Comparison of ENCODE assay signal across 1 cellular context in genomic region chr7:83798489-83798888, GRCh38.
TF ChIP-seq lines count a peak whose summit lies in the region.

No MANE protein-coding gene starts in this region.

TF ChIP-seq in GM12878, 131 proteins besides CTCF, POLR2A, EP300 and RAD21 (continued from another document and continues in another):
- TF ChIP-seq MEF2A (IDR thresholded peaks at IDR 0.05; ENCODE audit: insufficient read depth, low read depth, low read length) (peak; percentile 67; the same call in 1 of the 2 replicates), CEBPZ (IDR thresholded peaks at IDR 0.05; ENCODE audit: low read depth, low read length) (no peak), BRCA1 (IDR thresholded peaks at IDR 0.05; ENCODE audit: low read depth, low read length) (no peak), ATF7 (IDR thresholded peaks at IDR 0.05; ENCODE audit: low read depth) (peak; percentile 41; the same call in 1 of the 2 replicates), ATF3 (IDR thresholded peaks at IDR 0.05; ENCODE audit: borderline replicate concordance, extremely low read depth, low read depth, low read length) (no peak), PAX5 (IDR thresholded peaks at IDR 0.05; ENCODE audit: borderline replicate concordance, low read depth, low read length) (peak; percentile 85; the same call in 1 of the 2 replicates), ZNF274 (IDR thresholded peaks at IDR 0.05; ENCODE audit: insufficient read depth, insufficient read length) (no peak), BACH1 (IDR thresholded peaks at IDR 0.05; ENCODE audit: borderline replicate concordance) (no peak; the same call in 1 of the 2 replicates), DPF2 (IDR thresholded peaks at IDR 0.05) (peak; percentile 88), NFYA (IDR thresholded peaks at IDR 0.05; ENCODE audit: borderline replicate concordance, low read depth, low read length) (no peak), ZNF687 (IDR thresholded peaks at IDR 0.05) (no peak), CREM (IDR thresholded peaks at IDR 0.05; ENCODE audit: low read depth) (peak; percentile 69; the same call in 1 of the 2 replicates), NR2C1 (IDR thresholded peaks at IDR 0.05) (no peak), ZNF622 (IDR thresholded peaks at IDR 0.05) (no peak), ZNF384 (IDR thresholded peaks at IDR 0.05; ENCODE audit: borderline replicate concordance, low read depth, low read length) (no peak), ZBTB11 (CRISPR knock-in tag; IDR thresholded peaks at IDR 0.05) (no peak), TARDBP (IDR thresholded peaks at IDR 0.05; ENCODE audit: borderline replicate concordance) (peak; percentile 44; the same call in 1 of the 2 replicates), GABPA (IDR thresholded peaks at IDR 0.05; ENCODE audit: low read depth) (no peak), KAT2A (conservative IDR thresholded peaks at IDR 0.05; ENCODE audit: control insufficient read depth, low read depth, low read length) (no peak), SP1 (IDR thresholded peaks at IDR 0.05; ENCODE audit: low read depth, low read length) (peak; percentile 29), HDAC2 (IDR thresholded peaks at IDR 0.05) (no peak), BCLAF1 (IDR thresholded peaks at IDR 0.05) (no peak), PAX8 (IDR thresholded peaks at IDR 0.05) (no peak), NFIC (IDR thresholded peaks at IDR 0.05; ENCODE audit: low read depth, low read length) (peak; percentile 98), RCOR1 (conservative IDR thresholded peaks at IDR 0.05; ENCODE audit: low read depth, low read length) (no peak), POU2F2 (IDR thresholded peaks at IDR 0.05; ENCODE audit: borderline replicate concordance, low read depth, low read length) (no peak), PML (IDR thresholded peaks at IDR 0.05; ENCODE audit: low read length) (peak; percentile 81), SREBF2 (IDR thresholded peaks at IDR 0.05; ENCODE audit: low read length) (no peak), SREBF1 (IDR thresholded peaks at IDR 0.05; ENCODE audit: low read length) (no peak), REST (IDR thresholded peaks at IDR 0.05; ENCODE audit: low read depth, low read length) (no peak), CBFB (IDR thresholded peaks at IDR 0.05; ENCODE audit: low read depth) (peak; percentile 91), PRDM15 (CRISPR knock-in tag; IDR thresholded peaks at IDR 0.05) (no peak), BHLHE40 (IDR thresholded peaks at IDR 0.05; ENCODE audit: borderline replicate concordance in 1 of 2, low read depth in 2 of 2, low read length in 1 of 2) (peak in 1 of 2 experiments; percentile 48; a peak in 1 of 4 replicates), ZZZ3 (IDR thresholded peaks at IDR 0.05; ENCODE audit: control insufficient read depth, insufficient read length, low read depth) (no peak), RAD51 (IDR thresholded peaks at IDR 0.05) (no peak)
- TF ChIP-seq, protein P1, sequence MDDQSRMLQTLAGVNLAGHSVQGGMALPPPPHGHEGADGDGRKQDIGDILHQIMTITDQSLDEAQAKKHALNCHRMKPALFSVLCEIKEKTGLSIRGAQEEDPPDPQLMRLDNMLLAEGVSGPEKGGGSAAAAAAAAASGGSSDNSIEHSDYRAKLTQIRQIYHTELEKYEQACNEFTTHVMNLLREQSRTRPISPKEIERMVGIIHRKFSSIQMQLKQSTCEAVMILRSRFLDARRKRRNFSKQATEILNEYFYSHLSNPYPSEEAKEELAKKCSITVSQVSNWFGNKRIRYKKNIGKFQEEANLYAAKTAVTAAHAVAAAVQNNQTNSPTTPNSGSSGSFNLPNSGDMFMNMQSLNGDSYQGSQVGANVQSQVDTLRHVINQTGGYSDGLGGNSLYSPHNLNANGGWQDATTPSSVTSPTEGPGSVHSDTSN (IDR thresholded peaks at IDR 0.05; ENCODE audit: insufficient replicate concordance, low read depth, low read length), result no peak
